In genomic region chr19:1719519-1719918, GRCh38 we compare ENCODE assay signal across 3 cellular contexts.
TF ChIP-seq lines count a peak whose summit lies in the region.

No MANE protein-coding gene starts in this region.

TF ChIP-seq in SK-N-SH, 30 proteins besides CTCF, POLR2A, EP300 and RAD21:
- TF ChIP-seq EZH2phosphoT487 (IDR thresholded peaks at IDR 0.05; ENCODE audit: borderline replicate concordance, low read depth) (no peak), USF1 (IDR thresholded peaks at IDR 0.05; ENCODE audit: borderline replicate concordance, low read depth) (no peak), PBX3 (IDR thresholded peaks at IDR 0.05) (no peak), RXRA (IDR thresholded peaks at IDR 0.05; ENCODE audit: borderline replicate concordance, low read depth) (no peak), GATA2 (CRISPR knock-in tag; IDR thresholded peaks at IDR 0.05) (no peak), CHD2 (IDR thresholded peaks at IDR 0.05; ENCODE audit: low read length, partially characterized antibody) (no peak), NFIC (IDR thresholded peaks at IDR 0.05; ENCODE audit: borderline replicate concordance) (no peak), RCOR1 (IDR thresholded peaks at IDR 0.05; ENCODE audit: low read length) (no peak), ZBTB33 (IDR thresholded peaks at IDR 0.05; ENCODE audit: borderline replicate concordance, low read depth) (no peak)

TF ChIP-seq in SK-N-SH treated with all-trans-retinoic acid at 6 μM for 48 hours, 23 proteins besides CTCF, POLR2A, EP300 and RAD21:
- TF ChIP-seq PPARA (CRISPR knock-in tag; IDR thresholded peaks at IDR 0.05; ENCODE audit: borderline replicate concordance): no peak
- TF ChIP-seq PATZ1 (CRISPR knock-in tag; IDR thresholded peaks at IDR 0.05; ENCODE audit: borderline replicate concordance): no peak
- no peak for TF ChIP-seq TOX (CRISPR knock-in tag; IDR thresholded peaks at IDR 0.05; ENCODE audit: borderline replicate concordance)

TF ChIP-seq in K562, 482 proteins besides CTCF, POLR2A, EP300 and RAD21:
- TF ChIP-seq KDM1A (IDR thresholded peaks at IDR 0.05) (peak; percentile 23 to 59; a peak in 2 of 4 replicates), RBM25 (IDR thresholded peaks at IDR 0.05; ENCODE audit: low read depth, low read length, severe bottlenecking) (peak; percentile 88), ZFP36 (IDR thresholded peaks at IDR 0.05; ENCODE audit: low read depth, low read length, partially characterized antibody) (peak; percentile 85), ADNP (tag; IDR thresholded peaks at IDR 0.05) (0 out of 2 replicates have a peak, but pooled peaks have one; percentile 20), RUNX1 (IDR thresholded peaks at IDR 0.05; ENCODE audit: low read depth) (no peak), SMARCA5 (IDR thresholded peaks at IDR 0.05) (peak; percentile 84), BCOR (IDR thresholded peaks at IDR 0.05) (peak; percentile 94), HDAC2 (IDR thresholded peaks at IDR 0.05) (0 out of 2 replicates have a peak, but pooled peaks have one; percentile 50), PTBP1 (IDR thresholded peaks at IDR 0.05; ENCODE audit: low read depth, low read length) (peak; percentile 71; the same call in 1 of the 2 replicates), SUPT5H (IDR thresholded peaks at IDR 0.05) (no peak)
